3 cellular contexts compared by ENCODE assay signal in genomic region chr10:5211696-5212095, GRCh38.
TF ChIP-seq lines count a peak whose summit lies in the region.

No MANE protein-coding gene starts in this region.

TF ChIP-seq in HepG2, 621 proteins besides CTCF, POLR2A, EP300 and RAD21:
- TF ChIP-seq ZSCAN5A (CRISPR knock-in tag; IDR thresholded peaks at IDR 0.05; ENCODE audit: borderline replicate concordance) (peak; percentile 67; the same call in 1 of the 2 replicates), NBN (conservative IDR thresholded peaks at IDR 0.05) (no peak), ZNF431 (CRISPR knock-in tag; IDR thresholded peaks at IDR 0.05; ENCODE audit: borderline replicate concordance, low read depth) (peak; percentile 99; the same call in 1 of the 2 replicates)

TF ChIP-seq in K562, 482 proteins besides CTCF, POLR2A, EP300 and RAD21:
- TF ChIP-seq ZNF431 (CRISPR knock-in tag; IDR thresholded peaks at IDR 0.05), result peak; percentile 94
- no peak for TF ChIP-seq NKRF (IDR thresholded peaks at IDR 0.05; ENCODE audit: borderline replicate concordance)
TF ChIP-seq in K562: peak in this region for 1.

TF ChIP-seq in SK-N-SH treated with all-trans-retinoic acid at 6 μM for 48 hours, 23 proteins besides CTCF, POLR2A, EP300 and RAD21:
- TF ChIP-seq, protein P1, sequence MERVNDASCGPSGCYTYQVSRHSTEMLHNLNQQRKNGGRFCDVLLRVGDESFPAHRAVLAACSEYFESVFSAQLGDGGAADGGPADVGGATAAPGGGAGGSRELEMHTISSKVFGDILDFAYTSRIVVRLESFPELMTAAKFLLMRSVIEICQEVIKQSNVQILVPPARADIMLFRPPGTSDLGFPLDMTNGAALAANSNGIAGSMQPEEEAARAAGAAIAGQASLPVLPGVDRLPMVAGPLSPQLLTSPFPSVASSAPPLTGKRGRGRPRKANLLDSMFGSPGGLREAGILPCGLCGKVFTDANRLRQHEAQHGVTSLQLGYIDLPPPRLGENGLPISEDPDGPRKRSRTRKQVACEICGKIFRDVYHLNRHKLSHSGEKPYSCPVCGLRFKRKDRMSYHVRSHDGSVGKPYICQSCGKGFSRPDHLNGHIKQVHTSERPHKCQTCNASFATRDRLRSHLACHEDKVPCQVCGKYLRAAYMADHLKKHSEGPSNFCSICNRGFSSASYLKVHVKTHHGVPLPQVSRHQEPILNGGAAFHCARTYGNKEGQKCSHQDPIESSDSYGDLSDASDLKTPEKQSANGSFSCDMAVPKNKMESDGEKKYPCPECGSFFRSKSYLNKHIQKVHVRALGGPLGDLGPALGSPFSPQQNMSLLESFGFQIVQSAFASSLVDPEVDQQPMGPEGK (CRISPR knock-in tag; IDR thresholded peaks at IDR 0.05; ENCODE audit: borderline replicate concordance), result no peak
- no peak for TF ChIP-seq TSHZ2 (CRISPR knock-in tag; IDR thresholded peaks at IDR 0.05)
- no peak for TF ChIP-seq ESRRG (CRISPR knock-in tag; IDR thresholded peaks at IDR 0.05)
- TF ChIP-seq CSDC2 (CRISPR knock-in tag; IDR thresholded peaks at IDR 0.05), result no peak
- no peak for TF ChIP-seq PPARA (CRISPR knock-in tag; IDR thresholded peaks at IDR 0.05; ENCODE audit: borderline replicate concordance)
- no peak for TF ChIP-seq CSRNP3 (CRISPR knock-in tag; IDR thresholded peaks at IDR 0.05)
- TF ChIP-seq ZNF8 (CRISPR knock-in tag; IDR thresholded peaks at IDR 0.05), result no peak
- no peak for TF ChIP-seq ARNTL (CRISPR knock-in tag; IDR thresholded peaks at IDR 0.05; ENCODE audit: borderline replicate concordance, low read depth)
- no peak for TF ChIP-seq SNAI2 (CRISPR knock-in tag; IDR thresholded peaks at IDR 0.05)
- TF ChIP-seq CREB5 (CRISPR knock-in tag; IDR thresholded peaks at IDR 0.05; ENCODE audit: low read depth), result no peak
- no peak for TF ChIP-seq ZNF565 (CRISPR knock-in tag; conservative IDR thresholded peaks at IDR 0.05; ENCODE audit: low read depth)
- no peak for TF ChIP-seq ZFP30 (CRISPR knock-in tag; IDR thresholded peaks at IDR 0.05)
- TF ChIP-seq GLIS3 (CRISPR knock-in tag; IDR thresholded peaks at IDR 0.05), result no peak
- TF ChIP-seq ISL1 (CRISPR knock-in tag; IDR thresholded peaks at IDR 0.05), result no peak
- TF ChIP-seq TOX (CRISPR knock-in tag; IDR thresholded peaks at IDR 0.05; ENCODE audit: borderline replicate concordance), result no peak
- TF ChIP-seq BACH2 (CRISPR knock-in tag; IDR thresholded peaks at IDR 0.05; ENCODE audit: borderline replicate concordance), result no peak
